Comparison of ENCODE assay signal across 21 cellular contexts in genomic region chr16:88606146-88606757, GRCh38. TPM values are rescaled to one million over a fixed set of nuclear protein-coding genes. Genes with fewer than 3 reads are reported as not detected.
DNase-seq lines count a peak whose midpoint lies in the region; ATAC-seq and TF ChIP-seq lines count a peak whose summit lies in the region.
"Had no signal": no experiment of that assay in that cellular context is flagged by ENCODE, and none has a peak within 500 bp of the region (broad histone marks: within the 10 kb centered on the region; RNA-seq: fewer than 3 reads in every experiment).

No MANE protein-coding gene starts in this region.

- ATAC-seq in HG03039 (IDR thresholded peaks at IDR 0.05; ENCODE audit: unreplicated experiment): no peak

- TF ChIP-seq POLR2A in thyroid gland (IDR thresholded peaks at IDR 0.05): no peak

- H2AFZ ChIP-seq in neural progenitor cell (replicated peaks) (no peak overlapping the region), smooth muscle cell (ENCODE audit: low read depth) (no peak overlapping the region)

- H4K20me1 ChIP-seq in neural progenitor cell (ENCODE audit: low read depth): peaks cover 24% of the 10 kb centered on the region
- peaks cover 87% of the 10 kb centered on the region for H4K20me1 ChIP-seq in smooth muscle cell (ENCODE audit: low read depth)

- no peaks in the 10 kb centered on the region for H3K27me3 ChIP-seq in neural progenitor cell
- H3K27me3 ChIP-seq in thyroid gland: no peaks in the 10 kb centered on the region
- no peaks in the 10 kb centered on the region for H3K27me3 ChIP-seq in smooth muscle cell (ENCODE audit: low read depth)
- H3K27me3 ChIP-seq: Peyer's patch, SJCRH30 had no signal

- no peaks in the 10 kb centered on the region for H3K9me3 Mint-ChIP-seq in neural progenitor cell
- H3K9me3 Mint-ChIP-seq: IgD-negative memory B cell had no signal

- H3K4me2 ChIP-seq in neural progenitor cell (no peak overlapping the region), smooth muscle cell (no peak overlapping the region)

- intact Hi-C loops in thyroid gland (cut with DNase I): no loop called here

- H3K9ac ChIP-seq in neural progenitor cell: peak overlapping the region; percentile 8
- H3K9ac ChIP-seq in smooth muscle cell (ENCODE audit: low read depth): no peak overlapping the region

- WGBS in thyroid gland, 2 donors: 71 to 75% methylated on average over 17 of the region's 17 CpGs
- WGBS in smooth muscle cell (ENCODE audit: low lambda C conversion rate): 96% methylated on average over 17 of the region's 17 CpGs

- peaks cover 6% of the 10 kb centered on the region for H3F3A ChIP-seq in neural progenitor cell (ENCODE audit: low read depth)
- H3F3A ChIP-seq in smooth muscle cell (ENCODE audit: low read depth): no peaks in the 10 kb centered on the region

- peaks cover 5% of the 10 kb centered on the region for H3K4me1 Mint-ChIP-seq in neural progenitor cell

- no peak for TF ChIP-seq CTCF in neural progenitor cell (IDR thresholded peaks at IDR 0.05)
- TF ChIP-seq CTCF in thyroid gland (IDR thresholded peaks at IDR 0.05): no peak
- TF ChIP-seq CTCF in smooth muscle cell (IDR thresholded peaks at IDR 0.05; ENCODE audit: borderline replicate concordance, insufficient read depth, poor library complexity, severe bottlenecking): no peak

- in situ Hi-C loops in G401 (cut with HindIII; ENCODE audit: low sequenced_read_pairs): no loop called here

- H3K27ac ChIP-seq in neural progenitor cell (no peak overlapping the region), thyroid gland (no peak overlapping the region), smooth muscle cell (ENCODE audit: low read depth) (no peak overlapping the region)
- H3K27ac ChIP-seq: C4-2B, Peyer's patch, SJCRH30 had no signal

- H3K4me1 ChIP-seq in neural progenitor cell (no peaks in the 10 kb centered on the region), thyroid gland (no peaks in the 10 kb centered on the region), smooth muscle cell (ENCODE audit: low read depth) (no peaks in the 10 kb centered on the region)
- H3K4me1 ChIP-seq: HAP-1, Peyer's patch, SJCRH30 had no signal

- H3K4me3 ChIP-seq in neural progenitor cell (no peak overlapping the region), thyroid gland (replicated peaks in 1 of 3) (no peak overlapping the region), smooth muscle cell (no peak overlapping the region)
- H3K4me3 ChIP-seq: HAP-1, Peyer's patch, SJCRH30 had no signal

- H3K27ac Mint-ChIP-seq in neural progenitor cell: no peak overlapping the region

- peak; percentile 94 for DNase-seq in G401 (ENCODE audit: low spot score)
- peak; percentile 92 for DNase-seq in cerebellar cortex (ENCODE audit: low spot score)
- DNase-seq in neural progenitor cell (ENCODE audit: low spot score): no peak
- peak; percentile 55 to 67 for DNase-seq in thyroid gland
- DNase-seq in DMS114 treated with DMSO at 0.1 percent for 48 hours (lab: John Stamatoyannopoulos, UW; ENCODE audit: unreplicated experiment): no peak
- DNase-seq in smooth muscle cell (lab: John Stamatoyannopoulos, UW; ENCODE audit: unreplicated experiment): no peak
- DNase-seq: DMS53, GF-D8, Karpas-422, MV-4-11, NCI-H1694, NCI-H2081 treated with DMSO at 0.1 percent for 48 hours, NCI-H2171 treated with DMSO at 0.1 percent for 48 hours, NCI-H526, Peyer's patch, SJCRH30 had no signal

- peaks cover 23% of the 10 kb centered on the region for H3K36me3 Mint-ChIP-seq in neural progenitor cell

- H3K9me3 ChIP-seq in neural progenitor cell (ENCODE audit: low read depth) (no peaks in the 10 kb centered on the region), thyroid gland (no peaks in the 10 kb centered on the region), smooth muscle cell (replicated peaks; ENCODE audit: low read depth) (no peaks in the 10 kb centered on the region)
- H3K9me3 ChIP-seq: HAP-1, Peyer's patch, SJCRH30 had no signal

- H3K36me3 ChIP-seq in neural progenitor cell (no peaks in the 10 kb centered on the region), thyroid gland (peaks cover 22 to 30% of the 10 kb centered on the region in 2 donors), smooth muscle cell (ENCODE audit: low read depth) (no peaks in the 10 kb centered on the region)
- H3K36me3 ChIP-seq: SJCRH30 had no signal

- H3K27me3 Mint-ChIP-seq in neural progenitor cell (ENCODE audit: insufficient read depth, low read depth): no peaks in the 10 kb centered on the region
- H3K27me3 Mint-ChIP-seq: IgD-negative memory B cell had no signal

- H3K79me2 ChIP-seq in neural progenitor cell (ENCODE audit: low read depth) (no peaks in the 10 kb centered on the region), smooth muscle cell (ENCODE audit: low read depth) (no peaks in the 10 kb centered on the region)

- H3K4me3 Mint-ChIP-seq in neural progenitor cell: no peak overlapping the region

RNA-seq across cellular contexts. Expression of gene IL17C, which starts 32.1 kb away (rescaled TPM):
- 0.43 TPM in 1 of 2 replicates, not detected in the other for total RNA-seq in G401 (2014; rRNA removed; shearing (Covaris generic))
- total RNA-seq in neural progenitor cell (ENCODE audit: low replicate concordance): not detected in 2 replicates
- total RNA-seq in thyroid gland: not detected
- not detected in 2 replicates for total RNA-seq in smooth muscle cell
- polyA plus RNA-seq in smooth muscle cell: not detected in 2 replicates
- total RNA-seq: M059J, Peyer's patch, SJCRH30 had no signal
- polyA plus RNA-seq: IgD-negative memory B cell had no signal

RNA-seq across cellular contexts. Expression of gene ZC3H18, which starts 36.0 kb away (rescaled TPM):
- total RNA-seq in G401 (2014; rRNA removed; shearing (Covaris generic)): 25.8 and 48.9 TPM in 2 replicates
- total RNA-seq in neural progenitor cell (ENCODE audit: low replicate concordance) (24.2 and 38.6 TPM in 2 replicates), thyroid gland (10 to 100 TPM; 14.8 to 25.5 (median 20.9) TPM), smooth muscle cell (5.9 and 14.6 TPM in 2 replicates)
- polyA plus RNA-seq in smooth muscle cell: 30.4 and 36.1 TPM in 2 replicates

RNA-seq across cellular contexts. Expression of gene CYBA, which starts 44.6 kb away (rescaled TPM):
- 299 and 403 TPM in 2 replicates for total RNA-seq in G401 (2014; rRNA removed; shearing (Covaris generic))
- 29.9 and 101 TPM in 2 replicates for total RNA-seq in neural progenitor cell (ENCODE audit: low replicate concordance)
- 100 to 1,000 TPM; 199 to 475 (median 339) TPM for total RNA-seq in thyroid gland
- total RNA-seq in smooth muscle cell: 158 and 181 TPM in 2 replicates
- 388 and 490 TPM in 2 replicates for polyA plus RNA-seq in smooth muscle cell
- total RNA-seq: M059J had no signal

RNA-seq across cellular contexts. Expression of gene MVD, which starts 56.6 kb away (rescaled TPM):
- total RNA-seq in G401 (2014; rRNA removed; shearing (Covaris generic)): 48.9 and 63.5 TPM in 2 replicates
- 12.7 and 53.7 TPM in 2 replicates for total RNA-seq in neural progenitor cell (ENCODE audit: low replicate concordance)
- total RNA-seq in thyroid gland: 10 to 100 TPM; 20.7 to 52.5 (median 43.2) TPM
- total RNA-seq in smooth muscle cell: 25.7 and 46.1 TPM in 2 replicates
- polyA plus RNA-seq in smooth muscle cell: 85.9 and 113 TPM in 2 replicates

Comparison
In these comparisons a context has a peak if more than half of its experiments do, and no peak if none do; other contexts are left out.
1. DNase-seq: peak in G401 (single experiment), cerebellar cortex (single experiment) and thyroid gland (2 of 2); none in neural progenitor cell (single experiment), DMS114 treated with DMSO at 0.1 percent for 48 hours (single experiment) and smooth muscle cell (single experiment).